ENCODE assay signal across 1 cellular context in genomic region chr3:133192363-133192945, GRCh38.
TF ChIP-seq lines count a peak whose summit lies in the region.

No MANE protein-coding gene starts in this region.

TF ChIP-seq in GM23338, 12 proteins besides CTCF, POLR2A, EP300 and RAD21 (continued from another document):
- TF ChIP-seq ZNF462 (CRISPR knock-in tag; IDR thresholded peaks at IDR 0.05) (no peak), POLR2AphosphoS5 (IDR thresholded peaks at IDR 0.05; ENCODE audit: low read depth) (no peak), ZNF114 (CRISPR knock-in tag; IDR thresholded peaks at IDR 0.05) (no peak), NANOG (IDR thresholded peaks at IDR 0.05; ENCODE audit: borderline replicate concordance) (no peak)
- TF ChIP-seq, protein P1, sequence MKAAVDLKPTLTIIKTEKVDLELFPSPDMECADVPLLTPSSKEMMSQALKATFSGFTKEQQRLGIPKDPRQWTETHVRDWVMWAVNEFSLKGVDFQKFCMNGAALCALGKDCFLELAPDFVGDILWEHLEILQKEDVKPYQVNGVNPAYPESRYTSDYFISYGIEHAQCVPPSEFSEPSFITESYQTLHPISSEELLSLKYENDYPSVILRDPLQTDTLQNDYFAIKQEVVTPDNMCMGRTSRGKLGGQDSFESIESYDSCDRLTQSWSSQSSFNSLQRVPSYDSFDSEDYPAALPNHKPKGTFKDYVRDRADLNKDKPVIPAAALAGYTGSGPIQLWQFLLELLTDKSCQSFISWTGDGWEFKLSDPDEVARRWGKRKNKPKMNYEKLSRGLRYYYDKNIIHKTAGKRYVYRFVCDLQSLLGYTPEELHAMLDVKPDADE (IDR thresholded peaks at IDR 0.05): no peak
- TF ChIP-seq, protein P2, sequence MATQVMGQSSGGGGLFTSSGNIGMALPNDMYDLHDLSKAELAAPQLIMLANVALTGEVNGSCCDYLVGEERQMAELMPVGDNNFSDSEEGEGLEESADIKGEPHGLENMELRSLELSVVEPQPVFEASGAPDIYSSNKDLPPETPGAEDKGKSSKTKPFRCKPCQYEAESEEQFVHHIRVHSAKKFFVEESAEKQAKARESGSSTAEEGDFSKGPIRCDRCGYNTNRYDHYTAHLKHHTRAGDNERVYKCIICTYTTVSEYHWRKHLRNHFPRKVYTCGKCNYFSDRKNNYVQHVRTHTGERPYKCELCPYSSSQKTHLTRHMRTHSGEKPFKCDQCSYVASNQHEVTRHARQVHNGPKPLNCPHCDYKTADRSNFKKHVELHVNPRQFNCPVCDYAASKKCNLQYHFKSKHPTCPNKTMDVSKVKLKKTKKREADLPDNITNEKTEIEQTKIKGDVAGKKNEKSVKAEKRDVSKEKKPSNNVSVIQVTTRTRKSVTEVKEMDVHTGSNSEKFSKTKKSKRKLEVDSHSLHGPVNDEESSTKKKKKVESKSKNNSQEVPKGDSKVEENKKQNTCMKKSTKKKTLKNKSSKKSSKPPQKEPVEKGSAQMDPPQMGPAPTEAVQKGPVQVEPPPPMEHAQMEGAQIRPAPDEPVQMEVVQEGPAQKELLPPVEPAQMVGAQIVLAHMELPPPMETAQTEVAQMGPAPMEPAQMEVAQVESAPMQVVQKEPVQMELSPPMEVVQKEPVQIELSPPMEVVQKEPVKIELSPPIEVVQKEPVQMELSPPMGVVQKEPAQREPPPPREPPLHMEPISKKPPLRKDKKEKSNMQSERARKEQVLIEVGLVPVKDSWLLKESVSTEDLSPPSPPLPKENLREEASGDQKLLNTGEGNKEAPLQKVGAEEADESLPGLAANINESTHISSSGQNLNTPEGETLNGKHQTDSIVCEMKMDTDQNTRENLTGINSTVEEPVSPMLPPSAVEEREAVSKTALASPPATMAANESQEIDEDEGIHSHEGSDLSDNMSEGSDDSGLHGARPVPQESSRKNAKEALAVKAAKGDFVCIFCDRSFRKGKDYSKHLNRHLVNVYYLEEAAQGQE (IDR thresholded peaks at IDR 0.05; ENCODE audit: unreplicated experiment): no peak
